Comparison of ENCODE assay signal across 31 cellular contexts in genomic region chr15:74035121-74035829, GRCh38. TPM values are rescaled to one million over a fixed set of nuclear protein-coding genes. Genes with fewer than 3 reads are reported as not detected.
"Had no signal": no experiment of that assay in that cellular context is flagged by ENCODE, and none has a peak within 500 bp of the region (broad histone marks: within the 10 kb centered on the region; RNA-seq: fewer than 3 reads in every experiment).

No MANE protein-coding gene starts in this region.

- H3K4me3 Mint-ChIP-seq: endodermal cell; memory B cell; naive B cell; natural killer cell treated with Interleukin-12 subunit alpha and Interleukin-12 subunit beta and Interleukin-15 and Interleukin-18, amount 100 ng/mL, for 72 hours; neural crest cell; stimulated activated naive CD8-positive, alpha-beta T cell treated with anti-CD3 and anti-CD28 coated beads, Interleukin-15, amount 100 ng/mL, for 72 hours had no signal

- H3K4me3 ChIP-seq: dorsolateral prefrontal cortex, esophagus muscularis mucosa, gastroesophageal sphincter, heart left ventricle, hepatocyte, lung, psoas muscle, skin epidermis, spleen, suprapubic skin, vagina had no signal

- H3K9me3 ChIP-seq: esophagus muscularis mucosa, gastroesophageal sphincter, heart left ventricle, neutrophil, psoas muscle, spleen, suprapubic skin, vagina had no signal

- DNase-seq: dorsolateral prefrontal cortex; effector CD4-positive, alpha-beta T cell; foreskin keratinocyte; heart left ventricle; kidney; naive B cell; psoas muscle; spleen; stimulated activated CD4-positive, alpha-beta T cell treated with anti-CD3 and anti-CD28 coated beads, Interleukin-4, amount 100 ng/mL, for 4 hours; stimulated activated naive CD4-positive, alpha-beta T cell; stimulated activated naive CD8-positive, alpha-beta T cell treated with anti-CD3 and anti-CD28 coated beads, Interleukin-15, amount 100 ng/mL, for 72 hours; trophoblast cell had no signal

- H3K9me3 Mint-ChIP-seq: endodermal cell; memory B cell; naive B cell; natural killer cell treated with Interleukin-12 subunit alpha and Interleukin-12 subunit beta and Interleukin-15 and Interleukin-18, amount 100 ng/mL, for 72 hours; neural crest cell; stimulated activated naive CD8-positive, alpha-beta T cell treated with anti-CD3 and anti-CD28 coated beads, Interleukin-15, amount 100 ng/mL, for 72 hours had no signal

- H3K4me1 ChIP-seq: foreskin keratinocyte, parathyroid adenoma, psoas muscle had no signal

- H3K27me3 Mint-ChIP-seq: memory B cell; naive B cell; natural killer cell treated with Interleukin-12 subunit alpha and Interleukin-12 subunit beta and Interleukin-15 and Interleukin-18, amount 100 ng/mL, for 72 hours; stimulated activated naive CD8-positive, alpha-beta T cell treated with anti-CD3 and anti-CD28 coated beads, Interleukin-15, amount 100 ng/mL, for 72 hours had no signal

- H3K27ac ChIP-seq: dorsolateral prefrontal cortex, esophagus muscularis mucosa, foreskin keratinocyte, gastroesophageal sphincter, heart left ventricle, hepatocyte, neutrophil, parathyroid adenoma, psoas muscle, skin epidermis, spleen, suprapubic skin, vagina had no signal

- ATAC-seq: foreskin keratinocyte; gastroesophageal sphincter; heart left ventricle; natural killer cell treated with Interleukin-12 subunit alpha and Interleukin-12 subunit beta and Interleukin-15 and Interleukin-18, amount 100 ng/mL, for 72 hours; psoas muscle; right cardiac atrium; stimulated activated naive CD8-positive, alpha-beta T cell treated with anti-CD3 and anti-CD28 coated beads, Interleukin-15, amount 100 ng/mL, for 72 hours had no signal

- H3K27ac Mint-ChIP-seq: endodermal cell; memory B cell; natural killer cell treated with Interleukin-12 subunit alpha and Interleukin-12 subunit beta and Interleukin-15 and Interleukin-18, amount 100 ng/mL, for 72 hours had no signal

RNA-seq across cellular contexts. Expression of gene GOLGA6A, which starts 47.1 kb away (rescaled TPM):
- total RNA-seq: endothelial cell of umbilical vein; epithelial cell of proximal tubule; foreskin keratinocyte; heart left ventricle; hepatocyte; mononuclear cell; natural killer cell treated with Interleukin-12 subunit alpha and Interleukin-12 subunit beta and Interleukin-15 and Interleukin-18, amount 100 ng/mL, for 72 hours; neural crest cell; omental fat pad; right cardiac atrium; ureter had no signal
